ENCODE assay signal across 1 cellular context in the genomic region with DNA sequence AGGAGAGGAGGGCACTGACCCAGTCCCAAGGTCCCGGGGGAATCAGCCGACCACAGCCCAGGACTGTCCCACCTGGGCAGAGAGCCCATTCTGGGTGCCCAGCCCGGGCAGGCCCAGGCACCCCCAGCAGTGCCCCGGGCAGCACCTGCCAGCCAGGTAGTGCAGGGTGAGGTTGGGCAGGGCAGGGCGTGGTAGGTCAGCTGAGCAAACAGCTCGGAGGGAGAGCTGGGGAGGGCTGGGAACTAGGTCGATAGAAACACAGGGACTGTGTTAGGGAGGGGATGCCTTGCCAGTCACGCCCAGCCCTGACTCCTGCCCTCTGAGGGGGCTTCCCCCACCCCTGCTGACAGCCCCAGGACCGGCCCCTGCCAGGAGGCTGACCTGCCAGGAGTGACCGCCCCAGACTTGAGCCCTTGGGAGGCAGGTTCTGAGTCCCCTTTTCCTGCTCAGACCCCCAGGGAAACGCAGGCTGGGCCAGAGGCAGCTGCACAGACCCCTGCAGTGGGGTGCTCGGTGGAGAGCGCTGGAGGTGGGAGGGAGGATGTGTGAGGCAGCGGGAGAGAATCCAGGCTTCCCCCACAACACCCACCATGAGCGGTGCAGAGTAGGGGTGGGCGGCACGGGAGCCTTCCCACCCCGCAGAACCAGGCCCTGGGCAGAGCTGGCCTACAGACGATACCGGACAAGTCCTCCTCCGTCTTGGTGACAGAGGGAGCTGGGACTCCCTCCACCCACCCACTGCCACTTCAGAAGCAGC.
TF ChIP-seq lines count a peak whose summit lies in the region.

No MANE protein-coding gene starts in this region.

TF ChIP-seq in IMR-90, 13 proteins besides CTCF, POLR2A, EP300 and RAD21:
- TF ChIP-seq BHLHE40 (IDR thresholded peaks at IDR 0.05; ENCODE audit: low read depth, low read length) (no peak), FOS (IDR thresholded peaks at IDR 0.05; ENCODE audit: low read depth, low read length) (no peak), MAFK (IDR thresholded peaks at IDR 0.05; ENCODE audit: low read depth, low read length) (no peak), RCOR1 (IDR thresholded peaks at IDR 0.05; ENCODE audit: insufficient replicate concordance, low read length) (no peak), NFE2L2 (IDR thresholded peaks at IDR 0.05; ENCODE audit: low read depth, low read length) (no peak), MAZ (IDR thresholded peaks at IDR 0.05; ENCODE audit: borderline replicate concordance, low read depth, low read length) (no peak), CEBPB (IDR thresholded peaks at IDR 0.05; ENCODE audit: low read depth, low read length) (no peak), MXI1 (IDR thresholded peaks at IDR 0.05; ENCODE audit: borderline replicate concordance, low read depth, low read length) (no peak), RFX5 (IDR thresholded peaks at IDR 0.05; ENCODE audit: low read depth, low read length) (no peak), SMC3 (IDR thresholded peaks at IDR 0.05; ENCODE audit: low read depth, low read length) (no peak), CHD1 (IDR thresholded peaks at IDR 0.05; ENCODE audit: low read depth, low read length) (no peak)
- TF ChIP-seq, protein P1, sequence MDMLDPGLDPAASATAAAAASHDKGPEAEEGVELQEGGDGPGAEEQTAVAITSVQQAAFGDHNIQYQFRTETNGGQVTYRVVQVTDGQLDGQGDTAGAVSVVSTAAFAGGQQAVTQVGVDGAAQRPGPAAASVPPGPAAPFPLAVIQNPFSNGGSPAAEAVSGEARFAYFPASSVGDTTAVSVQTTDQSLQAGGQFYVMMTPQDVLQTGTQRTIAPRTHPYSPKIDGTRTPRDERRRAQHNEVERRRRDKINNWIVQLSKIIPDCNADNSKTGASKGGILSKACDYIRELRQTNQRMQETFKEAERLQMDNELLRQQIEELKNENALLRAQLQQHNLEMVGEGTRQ (IDR thresholded peaks at IDR 0.05; ENCODE audit: low read depth, low read length) = no peak
- TF ChIP-seq, protein P2, sequence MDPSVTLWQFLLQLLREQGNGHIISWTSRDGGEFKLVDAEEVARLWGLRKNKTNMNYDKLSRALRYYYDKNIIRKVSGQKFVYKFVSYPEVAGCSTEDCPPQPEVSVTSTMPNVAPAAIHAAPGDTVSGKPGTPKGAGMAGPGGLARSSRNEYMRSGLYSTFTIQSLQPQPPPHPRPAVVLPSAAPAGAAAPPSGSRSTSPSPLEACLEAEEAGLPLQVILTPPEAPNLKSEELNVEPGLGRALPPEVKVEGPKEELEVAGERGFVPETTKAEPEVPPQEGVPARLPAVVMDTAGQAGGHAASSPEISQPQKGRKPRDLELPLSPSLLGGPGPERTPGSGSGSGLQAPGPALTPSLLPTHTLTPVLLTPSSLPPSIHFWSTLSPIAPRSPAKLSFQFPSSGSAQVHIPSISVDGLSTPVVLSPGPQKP (IDR thresholded peaks at IDR 0.05; ENCODE audit: borderline replicate concordance, low read depth, low read length) = no peak
TF ChIP-seq in IMR-90: peak in this region for 0.
